Comparison of ENCODE assay signal across 17 cellular contexts in genomic region chr11:132601863-132602262, GRCh38.
DNase-seq lines count a peak whose midpoint lies in the region; ATAC-seq and TF ChIP-seq lines count a peak whose summit lies in the region.
"Had no signal": no experiment of that assay in that cellular context is flagged by ENCODE, and none has a peak within 500 bp of the region (broad histone marks: within the 10 kb centered on the region; RNA-seq: fewer than 3 reads in every experiment).

No MANE protein-coding gene starts in this region.

- no peaks in the 10 kb centered on the region for H3F3A ChIP-seq in neural cell (ENCODE audit: insufficient read depth, low read length, poor library complexity, severe bottlenecking)

- peak; percentile 57 for DNase-seq in mammary epithelial cell
- DNase-seq in breast epithelium (ENCODE audit: low spot score in 2 of 2) = no peak
- DNase-seq in cerebellar cortex (ENCODE audit: low spot score) = peak; percentile 34
- no peak for DNase-seq in GM10248 (ENCODE audit: extremely low spot score)
- DNase-seq: CD8-positive, alpha-beta T cell; DMS79; NCI-H1092; NCI-H146; NCI-H2107; NCI-H2227 treated with DMSO at 0.1 percent for 48 hours; NCI-H524; Right ventricle myocardium superior had no signal

- in situ Hi-C loops in mammary epithelial cell (cut with MboI; ENCODE audit: low sequenced_read_pairs in 2 of 2) = no loop called here

- dilution Hi-C loops in mammary epithelial cell (cut with HindIII; ENCODE audit: low sequenced_read_pairs) = no loop called here

- H4K20me1 ChIP-seq in mammary epithelial cell (ENCODE audit: insufficient read depth, low read length) = no peaks in the 10 kb centered on the region
- no peaks in the 10 kb centered on the region for H4K20me1 ChIP-seq in neural cell (ENCODE audit: insufficient read depth)
- H4K20me1 ChIP-seq: BLaER1 had no signal

- no peak for TF ChIP-seq CTCF in mammary epithelial cell (conservative IDR thresholded peaks at IDR 0.05 in 1 of 2, IDR thresholded peaks at IDR 0.05 in 1 of 2; ENCODE audit: extremely low read depth in 1 of 2, insufficient read depth in 1 of 2, low read depth in 1 of 2, low read length in 2 of 2)
- TF ChIP-seq CTCF in breast epithelium (IDR thresholded peaks at IDR 0.05) = no peak
- no peak for TF ChIP-seq CTCF in neural cell (IDR thresholded peaks at IDR 0.05; ENCODE audit: poor library complexity, severe bottlenecking)
- no peak for TF ChIP-seq CTCF in GM10248 (IDR thresholded peaks at IDR 0.05; ENCODE audit: control extremely low read depth, extremely low read depth, low read depth, missing control alignments)

- H3K4me3 ChIP-seq in mammary epithelial cell (replicated peaks in 1 of 3; ENCODE audit: insufficient read depth in 1 of 3, low read depth in 2 of 3, low read length in 3 of 3) (no peak overlapping the region), breast epithelium (no peak overlapping the region), neural cell (ENCODE audit: low read length) (peak overlapping the region; percentile 43)
- H3K4me3 ChIP-seq: BLaER1 had no signal

- CTCF ChIA-PET in mammary epithelial cell (lab: Charles Lee; ENCODE audit: low non-redundant PET) = interaction anchor here (0.7 kb wide), 1 partner anchor 35 kb away, joined by 4 read pairs; no protein-coding TSS in a partner anchor
- CTCF ChIA-PET in GM10248 (lab: Yijun Ruan, JAX) = interaction anchor here (1.6 kb wide), 1 partner anchor 14 kb away, joined by 3 read pairs; no protein-coding TSS in a partner anchor

- H3K9me3 ChIP-seq in mammary epithelial cell (replicated peaks; ENCODE audit: insufficient read depth, low read length) (no peaks in the 10 kb centered on the region), breast epithelium (no peaks in the 10 kb centered on the region), neural cell (ENCODE audit: low read length) (no peaks in the 10 kb centered on the region)
- H3K9me3 ChIP-seq: BLaER1 had no signal

- H3K4me1 ChIP-seq in mammary epithelial cell (ENCODE audit: insufficient read depth, low read length) (peaks cover 15% of the 10 kb centered on the region), breast epithelium (no peaks in the 10 kb centered on the region)
- H3K4me1 ChIP-seq: BLaER1 had no signal

- no peak for TF ChIP-seq POLR2A in breast epithelium (IDR thresholded peaks at IDR 0.05)
- no peak for TF ChIP-seq POLR2A in GM18505 (IDR thresholded peaks at IDR 0.05; ENCODE audit: borderline replicate concordance, extremely low read depth, insufficient read depth, insufficient read length)

- 27% methylated on average over 2 of the region's 2 CpGs for WGBS in mammary epithelial cell (ENCODE audit: low coverage, missing lambda C conversion rate)

- TF ChIP-seq EP300 in neural cell (conservative IDR thresholded peaks at IDR 0.05; ENCODE audit: poor library complexity, severe bottlenecking) = peak; percentile 97

- no peaks in the 10 kb centered on the region for H3K36me3 ChIP-seq in mammary epithelial cell (ENCODE audit: insufficient read depth, low read length)
- H3K36me3 ChIP-seq in breast epithelium = no peaks in the 10 kb centered on the region
- H3K36me3 ChIP-seq in neural cell (ENCODE audit: insufficient read depth, low read length) = no peaks in the 10 kb centered on the region
- H3K36me3 ChIP-seq: BLaER1 had no signal

- H3K27me3 ChIP-seq in mammary epithelial cell (ENCODE audit: insufficient read depth, low read length) (no peaks in the 10 kb centered on the region), breast epithelium (no peaks in the 10 kb centered on the region), neural cell (ENCODE audit: insufficient read depth, low read depth, low read length) (no peaks in the 10 kb centered on the region)
- H3K27me3 ChIP-seq: BLaER1 had no signal

- ATAC-seq in HG03135 (IDR thresholded peaks at IDR 0.05; ENCODE audit: unreplicated experiment) = no peak
- no peak for ATAC-seq in GM18861 (IDR thresholded peaks at IDR 0.05; ENCODE audit: unreplicated experiment)
- ATAC-seq in GM18505 (IDR thresholded peaks at IDR 0.05; ENCODE audit: unreplicated experiment) = no peak
- ATAC-seq: CD8-positive, alpha-beta T cell had no signal

- H3K4me2 ChIP-seq in mammary epithelial cell (ENCODE audit: insufficient read depth, low read depth, low read length) = peak overlapping the region; percentile 7
- H3K4me2 ChIP-seq in neural cell (ENCODE audit: low read length) = peak overlapping the region; percentile 1
- H3K4me2 ChIP-seq: BLaER1 had no signal

- H3K27ac ChIP-seq in mammary epithelial cell (ENCODE audit: insufficient read depth, low read depth, low read length) = no peak overlapping the region
- no peak overlapping the region for H3K27ac ChIP-seq in breast epithelium
- H3K27ac ChIP-seq in neural cell (ENCODE audit: low read length) = peak overlapping the region; percentile 83
- H3K27ac ChIP-seq: BLaER1 had no signal

- no TSS peak for BruUV-seq in mammary epithelial cell (replicated peaks; lab: Mats Ljungman, UMichigan)

- H3K9me2 ChIP-seq in neural cell (ENCODE audit: insufficient read depth, low read length) = no peaks in the 10 kb centered on the region

- H3K9ac ChIP-seq in mammary epithelial cell (ENCODE audit: insufficient read depth, low read length) (no peak overlapping the region), neural cell (ENCODE audit: low read length) (peak overlapping the region; percentile 28)
- H3K9ac ChIP-seq: BLaER1 had no signal

- TF ChIP-seq RAD21 in neural cell (conservative IDR thresholded peaks at IDR 0.05) = peak; percentile 55

- H2AFZ ChIP-seq in mammary epithelial cell (ENCODE audit: low read depth, low read length) = no peak overlapping the region
- no peak overlapping the region for H2AFZ ChIP-seq in neural cell (ENCODE audit: low read depth, low read length)

- intact Hi-C loops in mammary epithelial cell (cut with micrococcal nuclease) = no loop called here
- intact Hi-C loops in breast epithelium (cut with DNase I; ENCODE audit: low total_unique reads) = no loop called here

- H3K79me2 ChIP-seq in mammary epithelial cell (ENCODE audit: insufficient read depth, low read length) = no peaks in the 10 kb centered on the region
- H3K79me2 ChIP-seq in neural cell (replicated peaks; ENCODE audit: insufficient read depth, low read length) = no peaks in the 10 kb centered on the region

- POLR2A ChIA-PET in GM10248 (lab: Yijun Ruan, JAX) = no interaction called here

TF ChIP-seq in neural cell, 6 proteins besides CTCF, POLR2A, EP300 and RAD21:
- TF ChIP-seq SMC3 (conservative IDR thresholded peaks at IDR 0.05; ENCODE audit: poor library complexity) (peak; percentile 46), EZH2 (IDR thresholded peaks at IDR 0.05; ENCODE audit: borderline replicate concordance, insufficient read depth, low read length, poor library complexity, severe bottlenecking) (no peak), REST (IDR thresholded peaks at IDR 0.05; ENCODE audit: borderline replicate concordance) (no peak), MXI1 (conservative IDR thresholded peaks at IDR 0.05; ENCODE audit: poor library complexity, severe bottlenecking) (no peak), TAF1 (IDR thresholded peaks at IDR 0.05; ENCODE audit: low read depth) (no peak), POLR2AphosphoS5 (IDR thresholded peaks at IDR 0.05) (peak; percentile 81)

Comparison
In these comparisons a context has a peak if more than half of its experiments do, and no peak if none do; other contexts are left out.
1. DNase-seq: peak in mammary epithelial cell (single experiment) and cerebellar cortex (single experiment); none in breast epithelium (0 of 2) and GM10248 (single experiment).